27 cellular contexts compared by ENCODE assay signal in genomic region chrX:21744060-21744459, GRCh38. TPM values are rescaled to one million over a fixed set of nuclear protein-coding genes. Genes with fewer than 3 reads are reported as not detected.
"Had no signal": no experiment of that assay in that cellular context is flagged by ENCODE, and none has a peak within 500 bp of the region (broad histone marks: within the 10 kb centered on the region; RNA-seq: fewer than 3 reads in every experiment).

No MANE protein-coding gene starts in this region.

- DNase-seq: IMR-90; Kasumi-1; MM.1S; NCI-H1092 treated with DMSO at 0.1 percent for 48 hours; NCI-H1436; NCI-H187; NCI-H2029; NCI-H2081 treated with DMSO at 0.1 percent for 48 hours; NCI-H2171; NCI-H226; NCI-H446; NCI-H510A; NCI-H524 treated with DMSO at 0.1 percent for 48 hours; NCI-H69; NCI-H774; NK-92 treated with Interleukin-12 subunit alpha and Interleukin-12 subunit beta, amount 100 ng/mL, for 24 hours; PC-3; SHP77 treated with DMSO at 0.1 percent for 48 hours; SJCRH30 had no signal

- ATAC-seq: HepG2, Panc1, PC-3, Right ventricle myocardium inferior, SK-N-SH treated with all-trans-retinoic acid at 6 μM for 48 hours had no signal

- H3K9me3 ChIP-seq: SJCRH30 had no signal

- H3K36me3 ChIP-seq: SJCRH30 had no signal

- H3K27ac ChIP-seq: KMS-11, SJCRH30 had no signal

- H3K4me3 ChIP-seq: SJCRH30 had no signal

- H3K27me3 ChIP-seq: SJCRH30 had no signal

RNA-seq across cellular contexts. Expression of gene SMPX, which starts 13.9 kb away (rescaled TPM):
- total RNA-seq: HT1080, IMR-90, OCI-LY7, PC-3, RPMI7951 had no signal
